Comparison of ENCODE assay signal across 9 cellular contexts in genomic region chr3:184145120-184145524, GRCh38. TPM values are rescaled to one million over a fixed set of nuclear protein-coding genes. Genes with fewer than 3 reads are reported as not detected.
A peak's percentile ranks its signal among the peaks of the same experiment; 100 is the strongest.
DNase-seq lines count a peak whose midpoint lies in the region; ATAC-seq, FAIRE-seq and TF ChIP-seq lines count a peak whose summit lies in the region.
"Had no signal": no experiment of that assay in that cellular context is flagged by ENCODE, and none has a peak within 500 bp of the region (broad histone marks: within the 10 kb centered on the region; RNA-seq: fewer than 3 reads in every experiment).

No MANE protein-coding gene starts in this region.

- no peak overlapping the region for H3K4me3 ChIP-seq in AG04449 (ENCODE audit: low read depth, low read length)
- H3K4me3 ChIP-seq in GM12875 (ENCODE audit: low read depth, low read length): no peak overlapping the region
- H3K4me3 ChIP-seq in small intestine (ENCODE audit: low read depth in 1 of 2, low read length in 2 of 2): no peak overlapping the region

- CTCF ChIA-PET in AG04449 (lab: Yijun Ruan, JAX) (interaction anchor here (0.9 to 4.1 kb wide), 15 partner anchors 8 to 248 kb away, joined by 3 to 46 read pairs (median 4); partner anchors contain the start of genes ABCF3, DVL3, EEF1AKMT4 and EIF2B5), HEK293T (lab: Yijun Ruan, JAX) (interaction anchor here (0.7 to 1.2 kb wide), 3 partner anchors 82 to 144 kb away, joined by 3 to 4 read pairs (median 3); no protein-coding TSS in a partner anchor)

- H3K36me3 Mint-ChIP-seq in activated T-helper 17 cell treated with anti-CD3 and anti-CD28 coated beads, Interleukin-2, amount 50 U/mL, for 72 hours (ENCODE audit: low read depth): peaks cover 69% of the 10 kb centered on the region
- no peaks in the 10 kb centered on the region for H3K36me3 Mint-ChIP-seq in glutamatergic neuron (ENCODE audit: unreplicated experiment)

- peak overlapping the region in 1 of 2 donors; percentile 45 for H3K27ac ChIP-seq in small intestine (ENCODE audit: low read depth in 1 of 2, low read length in 1 of 2)

- no peaks in the 10 kb centered on the region for H3K9me3 Mint-ChIP-seq in activated T-helper 17 cell treated with anti-CD3 and anti-CD28 coated beads, Interleukin-2, amount 50 U/mL, for 72 hours
- H3K9me3 Mint-ChIP-seq in glutamatergic neuron (ENCODE audit: unreplicated experiment): peaks cover 2% of the 10 kb centered on the region
- H3K9me3 Mint-ChIP-seq: stimulated activated naive CD8-positive, alpha-beta T cell treated with anti-CD3 and anti-CD28 coated beads, Interleukin-15, Interleukin-2, amounts not matched to agents 100 ng/mL and 50 ng/mL, for 24 hours had no signal

- no peaks in the 10 kb centered on the region for H3K4me1 ChIP-seq in small intestine (ENCODE audit: control insufficient read depth in 2 of 2, insufficient read depth in 1 of 2, low read depth in 1 of 2, low read length in 1 of 2)

- peak; percentile 35 for TF ChIP-seq CTCF in AG04449 (IDR thresholded peaks at IDR 0.05; ENCODE audit: insufficient read depth, low read length, missing control alignments)
- peak; percentile 34; the same call in 1 of the 2 replicates for TF ChIP-seq CTCF in GM12875 (IDR thresholded peaks at IDR 0.05; ENCODE audit: borderline replicate concordance, insufficient read depth, low read depth, low read length)
- no peak for TF ChIP-seq CTCF in glutamatergic neuron (IDR thresholded peaks at IDR 0.05; ENCODE audit: partially characterized antibody, unreplicated experiment)

- WGBS in small intestine, 3 donors: 16 to 26% (median 23%) methylated on average over 4 of the region's 4 CpGs

- peaks cover 17 to 37% of the 10 kb centered on the region in 2 donors for H3K36me3 ChIP-seq in small intestine (ENCODE audit: control insufficient read depth in 2 of 2, insufficient read depth in 2 of 2, low read length in 2 of 2)

- DNase-seq in AG04449 (ENCODE audit: low read depth, low spot score): no peak
- DNase-seq in NCI-H345 treated with DMSO at 0.1 percent for 48 hours (lab: John Stamatoyannopoulos, UW; ENCODE audit: unreplicated experiment): peak; percentile 51
- DNase-seq in glutamatergic neuron: peak; percentile 40
- DNase-seq in small intestine: peak; percentile 85
- DNase-seq in HEK293T (ENCODE audit: extremely low spot score): no peak

- no peak for FAIRE-seq in small intestine (lab: Jason Lieb, UNC)

- peaks cover 4% of the 10 kb centered on the region for H3K4me1 Mint-ChIP-seq in activated T-helper 17 cell treated with anti-CD3 and anti-CD28 coated beads, Interleukin-2, amount 50 U/mL, for 72 hours
- H3K4me1 Mint-ChIP-seq in glutamatergic neuron (ENCODE audit: low read depth, unreplicated experiment): peaks cover 7% of the 10 kb centered on the region

- no peaks in the 10 kb centered on the region for H3K9me3 ChIP-seq in small intestine (ENCODE audit: control insufficient read depth, low read depth)

- no peaks in the 10 kb centered on the region for H3K27me3 ChIP-seq in small intestine (ENCODE audit: control insufficient read depth in 2 of 2, insufficient read depth in 2 of 2, low read length in 2 of 2)

- POLR2A ChIA-PET in AG04449 (lab: Yijun Ruan, JAX): no interaction called here
- POLR2A ChIA-PET in HEK293T (lab: Yijun Ruan, JAX): interaction anchor here (0.9 to 2.0 kb wide), 2 partner anchors 10 to 11 kb away, joined by 4 to 8 read pairs; partner anchors contain the start of gene EIF2B5

- H3K4me3 Mint-ChIP-seq in activated T-helper 17 cell treated with anti-CD3 and anti-CD28 coated beads, Interleukin-2, amount 50 U/mL, for 72 hours: no peak overlapping the region
- no peak overlapping the region for H3K4me3 Mint-ChIP-seq in glutamatergic neuron (ENCODE audit: unreplicated experiment)
- H3K4me3 Mint-ChIP-seq: stimulated activated naive CD8-positive, alpha-beta T cell treated with anti-CD3 and anti-CD28 coated beads, Interleukin-15, Interleukin-2, amounts not matched to agents 100 ng/mL and 50 ng/mL, for 24 hours had no signal

- peak; percentile 81 for ATAC-seq in activated T-helper 17 cell treated with anti-CD3 and anti-CD28 coated beads, Interleukin-2, amount 50 U/mL, for 72 hours (replicated peaks)
- ATAC-seq in HG02623 (IDR thresholded peaks at IDR 0.05; ENCODE audit: unreplicated experiment): no peak

- no peaks in the 10 kb centered on the region for H3K27me3 Mint-ChIP-seq in activated T-helper 17 cell treated with anti-CD3 and anti-CD28 coated beads, Interleukin-2, amount 50 U/mL, for 72 hours
- H3K27me3 Mint-ChIP-seq in glutamatergic neuron (ENCODE audit: unreplicated experiment): peaks cover 3% of the 10 kb centered on the region
- H3K27me3 Mint-ChIP-seq: stimulated activated naive CD8-positive, alpha-beta T cell treated with anti-CD3 and anti-CD28 coated beads, Interleukin-15, Interleukin-2, amounts not matched to agents 100 ng/mL and 50 ng/mL, for 24 hours had no signal

- no peak overlapping the region for H3K27ac Mint-ChIP-seq in activated T-helper 17 cell treated with anti-CD3 and anti-CD28 coated beads, Interleukin-2, amount 50 U/mL, for 72 hours
- H3K27ac Mint-ChIP-seq in glutamatergic neuron (ENCODE audit: unreplicated experiment): peak overlapping the region; percentile 53
- H3K27ac Mint-ChIP-seq: stimulated activated naive CD8-positive, alpha-beta T cell treated with anti-CD3 and anti-CD28 coated beads, Interleukin-15, Interleukin-2, amounts not matched to agents 100 ng/mL and 50 ng/mL, for 24 hours had no signal

TF ChIP-seq in HEK293T, 16 proteins besides CTCF, POLR2A, EP300 and RAD21:
- TF ChIP-seq ARNT (IDR thresholded peaks at IDR 0.05) (no peak), ELF4 (IDR thresholded peaks at IDR 0.05) (no peak), BHLHE40 (IDR thresholded peaks at IDR 0.05; ENCODE audit: borderline replicate concordance) (no peak), SP1 (IDR thresholded peaks at IDR 0.05) (no peak), FOXA1 (IDR thresholded peaks at IDR 0.05) (no peak), FOXK2 (IDR thresholded peaks at IDR 0.05) (no peak), LEF1 (IDR thresholded peaks at IDR 0.05; ENCODE audit: borderline replicate concordance) (no peak), TARDBP (IDR thresholded peaks at IDR 0.05) (no peak), ZNF384 (IDR thresholded peaks at IDR 0.05) (no peak), FOXM1 (IDR thresholded peaks at IDR 0.05; ENCODE audit: borderline replicate concordance) (no peak), PKNOX1 (IDR thresholded peaks at IDR 0.05) (no peak), CTBP1 (IDR thresholded peaks at IDR 0.05; ENCODE audit: borderline replicate concordance) (no peak), HDGF (IDR thresholded peaks at IDR 0.05; ENCODE audit: borderline replicate concordance) (no peak), NFRKB (IDR thresholded peaks at IDR 0.05) (no peak)

RNA-seq across cellular contexts. Expression of gene EIF2B5, which starts 10.0 kb away (rescaled TPM):
- total RNA-seq in activated T-helper 17 cell treated with anti-CD3 and anti-CD28 coated beads, Interleukin-2, amount 50 U/mL, for 72 hours: 10 to 100 TPM; 48.7 to 64.6 TPM
- total RNA-seq in glutamatergic neuron (ENCODE audit: unreplicated experiment): 41.6 TPM
- 10 to 100 TPM; 33.8 to 43.4 (median 34.3) TPM for polyA plus RNA-seq in small intestine

RNA-seq across cellular contexts. Expression of gene DVL3, which starts 10.1 kb away (rescaled TPM):
- 10 to 100 TPM; 40.3 to 42.5 TPM for total RNA-seq in activated T-helper 17 cell treated with anti-CD3 and anti-CD28 coated beads, Interleukin-2, amount 50 U/mL, for 72 hours
- 213 TPM for total RNA-seq in glutamatergic neuron (ENCODE audit: unreplicated experiment)
- 10 to 100 TPM; 33.5 to 35.6 (median 35.0) TPM for polyA plus RNA-seq in small intestine

RNA-seq across cellular contexts. Expression of gene AP2M1, which starts 29.5 kb away (rescaled TPM):
- 100 to 1,000 TPM; 206 to 244 TPM for total RNA-seq in activated T-helper 17 cell treated with anti-CD3 and anti-CD28 coated beads, Interleukin-2, amount 50 U/mL, for 72 hours
- 315 TPM for total RNA-seq in glutamatergic neuron (ENCODE audit: unreplicated experiment)
- 100 to 1,000 TPM; 240 to 283 (median 280) TPM for polyA plus RNA-seq in small intestine

RNA-seq across cellular contexts. Expression of gene ABCF3, which starts 40.9 kb away (rescaled TPM):
- 10 to 100 TPM; 75.5 to 93.5 TPM for total RNA-seq in activated T-helper 17 cell treated with anti-CD3 and anti-CD28 coated beads, Interleukin-2, amount 50 U/mL, for 72 hours
- 87.9 TPM for total RNA-seq in glutamatergic neuron (ENCODE audit: unreplicated experiment)
- 10 to 100 TPM; 43.7 to 93.5 (median 61.6) TPM for polyA plus RNA-seq in small intestine

RNA-seq across cellular contexts. Expression of gene HTR3E, which starts 48.3 kb away (rescaled TPM):
- not detected for total RNA-seq in activated T-helper 17 cell treated with anti-CD3 and anti-CD28 coated beads, Interleukin-2, amount 50 U/mL, for 72 hours
- total RNA-seq in glutamatergic neuron (ENCODE audit: unreplicated experiment): not detected
- 1 to 10 TPM in 2 of 3 donors, under 1 TPM in 1; 0.57 to 2.7 (median 1.8) TPM for polyA plus RNA-seq in small intestine

Comparison
In these comparisons a context has a peak if more than half of its experiments do, and no peak if none do; other contexts are left out.
1. DNase-seq: peak in NCI-H345 treated with DMSO at 0.1 percent for 48 hours (single experiment), glutamatergic neuron (single experiment) and small intestine (single experiment); none in AG04449 (single experiment) and HEK293T (single experiment).